In genomic region chr12:124884587-124885438, GRCh38 we compare ENCODE assay signal across 8 cellular contexts. TPM values are rescaled to one million over a fixed set of nuclear protein-coding genes. Genes with fewer than 3 reads are reported as not detected.
DNase-seq lines count a peak whose midpoint lies in the region; ATAC-seq and TF ChIP-seq lines count a peak whose summit lies in the region.

No MANE protein-coding gene starts in this region.

- TF ChIP-seq CTCF in spleen (IDR thresholded peaks at IDR 0.05 in 8 of 11, conservative IDR thresholded peaks at IDR 0.05 in 3 of 11) = no peak

- no peaks in the 10 kb centered on the region for H3K36me3 ChIP-seq in NT2/D1 (ENCODE audit: insufficient read depth, insufficient read length, low read length)
- peaks cover 0 to 11% (median 0%) of the 10 kb centered on the region in 6 donors for H3K36me3 ChIP-seq in spleen

- WGBS in spleen, 5 donors = 36 to 47% (median 39%) methylated on average over 14 to 15 of the region's 15 CpGs

- peaks cover 29% of the 10 kb centered on the region for H3K4me1 Mint-ChIP-seq in activated naive CD8-positive, alpha-beta T cell treated with anti-CD3 and anti-CD28 coated beads, Interleukin-2, amount 50 U/mL, for 24 hours
- H3K4me1 Mint-ChIP-seq in activated naive CD8-positive, alpha-beta T cell treated with anti-CD3 and anti-CD28 coated beads for 36 hours = peaks cover 14% of the 10 kb centered on the region

- H3K4me1 ChIP-seq in NT2/D1 (ENCODE audit: insufficient read depth, insufficient read length) (peaks cover 7% of the 10 kb centered on the region), spleen (peaks cover 0 to 50% (median 20%) of the 10 kb centered on the region in 6 donors)

- peak; percentile 20 for DNase-seq in activated naive CD8-positive, alpha-beta T cell treated with anti-CD3 and anti-CD28 coated beads, Interleukin-2, amount 50 U/mL, for 24 hours
- no peak for DNase-seq in activated naive CD8-positive, alpha-beta T cell treated with anti-CD3 and anti-CD28 coated beads for 36 hours
- no peak for DNase-seq in NT2/D1 (ENCODE audit: low read depth, low spot score)
- DNase-seq in spleen = peak; percentile 88
- no peak for DNase-seq in activated gamma-delta T cell (lab: John Stamatoyannopoulos, UW)
- DNase-seq in caudate nucleus (lab: John Stamatoyannopoulos, UW) = no peak
- DNase-seq in foreskin melanocyte = no peak

- H3K9me3 Mint-ChIP-seq in activated naive CD8-positive, alpha-beta T cell treated with anti-CD3 and anti-CD28 coated beads, Interleukin-2, amount 50 U/mL, for 24 hours = no peaks in the 10 kb centered on the region
- H3K9me3 Mint-ChIP-seq in activated naive CD8-positive, alpha-beta T cell treated with anti-CD3 and anti-CD28 coated beads for 36 hours = no peaks in the 10 kb centered on the region

- H3K4me3 ChIP-seq in NT2/D1 (ENCODE audit: insufficient read length, low read depth) (no peak overlapping the region), spleen (peak overlapping the region in 1 of 8 donors; percentile 31)

- H3K27me3 ChIP-seq in NT2/D1 (ENCODE audit: insufficient read depth, insufficient read length) (no peaks in the 10 kb centered on the region), spleen (replicated peaks in 1 of 7) (no peaks in the 10 kb centered on the region)

- no peaks in the 10 kb centered on the region for H3K36me3 Mint-ChIP-seq in activated naive CD8-positive, alpha-beta T cell treated with anti-CD3 and anti-CD28 coated beads, Interleukin-2, amount 50 U/mL, for 24 hours (ENCODE audit: low read depth)
- no peaks in the 10 kb centered on the region for H3K36me3 Mint-ChIP-seq in activated naive CD8-positive, alpha-beta T cell treated with anti-CD3 and anti-CD28 coated beads for 36 hours

- TF ChIP-seq POLR2A in spleen (IDR thresholded peaks at IDR 0.05) = no peak

- H3K9ac ChIP-seq in NT2/D1 (ENCODE audit: insufficient read length, low read depth) = peak overlapping the region; percentile 32

- H3K27ac ChIP-seq in spleen = peak overlapping the region in 4 of 8 donors; percentile 23 to 50 (median 31)
- no peak overlapping the region for H3K27ac ChIP-seq in caudate nucleus (ENCODE audit: low read depth, low read length)

- H3K27me3 Mint-ChIP-seq in activated naive CD8-positive, alpha-beta T cell treated with anti-CD3 and anti-CD28 coated beads, Interleukin-2, amount 50 U/mL, for 24 hours = no peaks in the 10 kb centered on the region
- no peaks in the 10 kb centered on the region for H3K27me3 Mint-ChIP-seq in activated naive CD8-positive, alpha-beta T cell treated with anti-CD3 and anti-CD28 coated beads for 36 hours

- H3K4me3 Mint-ChIP-seq in activated naive CD8-positive, alpha-beta T cell treated with anti-CD3 and anti-CD28 coated beads, Interleukin-2, amount 50 U/mL, for 24 hours = no peak overlapping the region
- no peak overlapping the region for H3K4me3 Mint-ChIP-seq in activated naive CD8-positive, alpha-beta T cell treated with anti-CD3 and anti-CD28 coated beads for 36 hours

- H3K9me3 ChIP-seq in NT2/D1 (ENCODE audit: insufficient read depth, low read length) (no peaks in the 10 kb centered on the region), spleen (no peaks in the 10 kb centered on the region)

- intact Hi-C loops in spleen (cut with DNase I; ENCODE audit: low total_unique reads) = no loop called here

- no peak for ATAC-seq in activated naive CD8-positive, alpha-beta T cell treated with anti-CD3 and anti-CD28 coated beads, Interleukin-2, amount 50 U/mL, for 24 hours
- peak; percentile 66 for ATAC-seq in HG02981 (IDR thresholded peaks at IDR 0.05; ENCODE audit: unreplicated experiment)

- H3K27ac Mint-ChIP-seq in activated naive CD8-positive, alpha-beta T cell treated with anti-CD3 and anti-CD28 coated beads, Interleukin-2, amount 50 U/mL, for 24 hours = no peak overlapping the region
- H3K27ac Mint-ChIP-seq in activated naive CD8-positive, alpha-beta T cell treated with anti-CD3 and anti-CD28 coated beads for 36 hours = no peak overlapping the region

RNA-seq across cellular contexts. Expression of gene SCARB1, which starts 21.1 kb away (rescaled TPM):
- total RNA-seq in activated naive CD8-positive, alpha-beta T cell treated with anti-CD3 and anti-CD28 coated beads for 36 hours = 10 to 100 TPM; 40.3 to 43.8 TPM
- total RNA-seq in spleen = 10 to 100 TPM; 22.0 to 59.3 (median 32.6) TPM
- polyA plus RNA-seq in spleen = 10 to 100 TPM; 11.9 to 19.5 (median 19.2) TPM

RNA-seq across cellular contexts. Expression of gene UBC, which starts 29.6 kb away (rescaled TPM):
- 100 to 1,000 TPM; 927 to 944 TPM for total RNA-seq in activated naive CD8-positive, alpha-beta T cell treated with anti-CD3 and anti-CD28 coated beads for 36 hours
- total RNA-seq in spleen = 1,000 to 10,000 TPM in 1 of 7 donors, 100 to 1,000 TPM in 6; 770 to 1,107 (median 909) TPM
- polyA plus RNA-seq in spleen = 100 to 1,000 TPM; 623 to 743 (median 691) TPM

Comparison
In these comparisons a context has a peak if more than half of its experiments do, and no peak if none do; other contexts are left out.
1. DNase-seq: peak in activated naive CD8-positive, alpha-beta T cell treated with anti-CD3 and anti-CD28 coated beads, Interleukin-2, amount 50 U/mL, for 24 hours (single experiment) and spleen (single experiment); none in activated naive CD8-positive, alpha-beta T cell treated with anti-CD3 and anti-CD28 coated beads for 36 hours (single experiment), NT2/D1 (single experiment), activated gamma-delta T cell (single experiment), caudate nucleus (0 of 61) and foreskin melanocyte (single experiment).